In the genomic region with DNA sequence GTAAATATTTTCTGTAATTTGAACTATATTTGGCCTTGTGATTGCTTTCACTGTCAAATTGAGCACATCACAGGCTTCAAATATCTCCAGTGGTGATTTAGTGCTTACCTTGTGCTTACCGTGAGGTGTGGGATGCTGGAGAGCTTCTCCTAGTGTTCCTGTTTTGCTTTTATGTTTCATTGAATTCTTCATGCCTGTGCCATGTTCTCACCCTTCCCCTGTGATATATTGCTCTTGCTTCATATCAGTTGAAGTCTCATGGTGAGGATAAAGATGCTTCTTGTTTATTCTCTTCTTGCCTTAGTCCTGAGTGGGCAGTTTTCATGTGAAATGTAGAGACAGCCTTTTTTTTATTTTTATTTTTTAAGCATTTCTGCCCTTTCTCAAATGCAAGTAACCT, we compare ENCODE assay signal across 21 cellular contexts.
A peak's percentile ranks its signal among the peaks of the same experiment; 100 is the strongest.
DNase-seq lines count a peak whose midpoint lies in the region; ATAC-seq, FAIRE-seq and TF ChIP-seq lines count a peak whose summit lies in the region.
"Had no signal": no experiment of that assay in that cellular context is flagged by ENCODE, and none has a peak within 500 bp of the region (broad histone marks: within the 10 kb centered on the region; RNA-seq: fewer than 3 reads in every experiment).

No MANE protein-coding gene starts in this region.

- no peak overlapping the region for H3K18ac ChIP-seq in H1 (ENCODE audit: extremely low read depth, low read length)

- CTCF ChIA-PET in H1 (lab: Charles Lee; ENCODE audit: partially characterized antibody) = no interaction called here

- no peak overlapping the region for H3K14ac ChIP-seq in H1 (ENCODE audit: insufficient read length)

- H3K79me2 ChIP-seq in GM23338 (replicated peaks; ENCODE audit: insufficient read depth) = no peaks in the 10 kb centered on the region
- H3K79me2 ChIP-seq in H1 (ENCODE audit: control insufficient read depth in 1 of 2, insufficient read depth in 2 of 2, low read length in 2 of 2) = no peaks in the 10 kb centered on the region
- H3K79me2 ChIP-seq in neural progenitor cell (ENCODE audit: low read depth) = no peaks in the 10 kb centered on the region

- H3K4me1 Mint-ChIP-seq in GM23338 (peaks cover 5% of the 10 kb centered on the region; the same call in 2 of the 3 replicates), neural progenitor cell (no peaks in the 10 kb centered on the region)
- H3K4me1 Mint-ChIP-seq in stimulated activated effector memory CD8-positive, alpha-beta T cell treated with anti-CD3 and anti-CD28 coated beads, Interleukin-12 subunit alpha, Interleukin-12 subunit beta, amount 100 ng/mL, for 72 hours = no peaks in the 10 kb centered on the region
- H3K4me1 Mint-ChIP-seq: CD4-positive, CD25-positive, alpha-beta regulatory T cell; CD8-positive, alpha-beta memory T cell; IgD-negative memory B cell had no signal

- no peak for FAIRE-seq in H1 (lab: Jason Lieb, UNC)
- FAIRE-seq: A204.1, HepG2 had no signal

- no peak overlapping the region for H3K4ac ChIP-seq in H1 (replicated peaks; ENCODE audit: insufficient read length, low read depth, low read length)

- no peaks in the 10 kb centered on the region for H3K23me2 ChIP-seq in H1 (ENCODE audit: low read depth, low read length)

- no peaks in the 10 kb centered on the region for H3K9me2 ChIP-seq in GM23338 (ENCODE audit: insufficient read depth)

- H3K27ac ChIP-seq in GM23338 (ENCODE audit: low read depth) (no peak overlapping the region), H1 (ENCODE audit: low read depth, low read length) (no peak overlapping the region), neural progenitor cell (no peak overlapping the region)

- no peak overlapping the region for H2BK15ac ChIP-seq in H1 (ENCODE audit: low read length)

- TF ChIP-seq RAD21 in H1 (IDR thresholded peaks at IDR 0.05 in 1 of 2, conservative IDR thresholded peaks at IDR 0.05 in 1 of 2; ENCODE audit: low read depth in 2 of 2, low read length in 2 of 2) = no peak

- H3K4me2 ChIP-seq in GM23338 (no peak overlapping the region), H1 (ENCODE audit: insufficient read depth in 1 of 2, low read depth in 2 of 2, low read length in 2 of 2) (no peak overlapping the region), neural progenitor cell (no peak overlapping the region)

- H3K9me3 Mint-ChIP-seq in GM23338 = peaks cover 4% of the 10 kb centered on the region; the same call in 2 of the 3 replicates
- no peaks in the 10 kb centered on the region for H3K9me3 Mint-ChIP-seq in neural progenitor cell
- no peaks in the 10 kb centered on the region for H3K9me3 Mint-ChIP-seq in stimulated activated effector memory CD8-positive, alpha-beta T cell treated with anti-CD3 and anti-CD28 coated beads, Interleukin-12 subunit alpha, Interleukin-12 subunit beta, amount 100 ng/mL, for 72 hours

- WGBS in H1 (ENCODE audit: extremely low coverage in 1 of 2, insufficient coverage in 1 of 2, insufficient read length in 1 of 2, insufficient replicate concordance in 2 of 2, low coverage in 1 of 2, low lambda C conversion rate in 2 of 2, missing lambda C conversion rate in 1 of 2), 2 experiments = 67% methylated on average over 1 of the region's 1 CpG; no CpG with 5 or more reads in 1 of the 2 experiments

- H3K27me3 ChIP-seq in GM23338 (ENCODE audit: insufficient read depth) = no peaks in the 10 kb centered on the region
- H3K27me3 ChIP-seq in H1 (replicated peaks in 1 of 4; ENCODE audit: control insufficient read depth in 3 of 4, extremely low read depth in 1 of 4, insufficient read depth in 3 of 4, low read length in 3 of 4) = no peaks in the 10 kb centered on the region
- no peaks in the 10 kb centered on the region for H3K27me3 ChIP-seq in neural progenitor cell
- H3K27me3 ChIP-seq: BE2C had no signal

- DNase-seq in DMS53 treated with DMSO at 0.1 percent for 48 hours (lab: John Stamatoyannopoulos, UW; ENCODE audit: unreplicated experiment) (peak; percentile 64), GM23338 (ENCODE audit: low spot score) (no peak), H1 (ENCODE audit: low read depth in 1 of 2, low spot score in 2 of 2) (no peak), neural progenitor cell (ENCODE audit: low spot score) (no peak), NCI-H1105 (lab: John Stamatoyannopoulos, UW) (no peak), cerebellar cortex (ENCODE audit: low spot score) (no peak)
- no peak for DNase-seq in stimulated activated effector memory CD8-positive, alpha-beta T cell treated with anti-CD3 and anti-CD28 coated beads, Interleukin-12 subunit alpha, Interleukin-12 subunit beta, amount 100 ng/mL, for 72 hours (ENCODE audit: low spot score in 2 of 2)
- DNase-seq: ACHN; BE2C; C1 segment of cervical spinal cord; CD4-positive, CD25-positive, alpha-beta regulatory T cell; CD8-positive, alpha-beta memory T cell; COR-L47; DMS 273 treated with DMSO at 0.1 percent for 48 hours; DMS79; GF-D8; GOT3; H9 had no signal

- no peak overlapping the region for H4K91ac ChIP-seq in H1 (replicated peaks; ENCODE audit: insufficient read length, low read length)

- H3K4me1 ChIP-seq in GM23338 (ENCODE audit: insufficient read depth) (0 out of 2 replicates have a peak, but pooled peaks cover 9% of the 10 kb centered on the region), H1 (replicated peaks in 1 of 4; ENCODE audit: control insufficient read depth in 3 of 4, insufficient read depth in 4 of 4, low read length in 3 of 4) (no peaks in the 10 kb centered on the region), neural progenitor cell (no peaks in the 10 kb centered on the region)
- H3K4me1 ChIP-seq: BE2C had no signal

- TF ChIP-seq POLR2A in H1 (IDR thresholded peaks at IDR 0.05; ENCODE audit: control extremely low read depth in 1 of 2, low read depth in 2 of 2, low read length in 2 of 2) = no peak

- H3K9me3 ChIP-seq in H1 (ENCODE audit: insufficient read depth in 2 of 2, low read depth in 1 of 2, low read length in 1 of 2) (peaks cover 4 to 8% of the 10 kb centered on the region in 2 experiments; a peak in 1 of 4 replicates), neural progenitor cell (ENCODE audit: low read depth) (no peaks in the 10 kb centered on the region)
- H3K9me3 ChIP-seq: BE2C had no signal

- H3K27me3 Mint-ChIP-seq in GM23338 (ENCODE audit: insufficient read depth, low read depth, poor library complexity) (no peaks in the 10 kb centered on the region), neural progenitor cell (ENCODE audit: insufficient read depth, low read depth) (peaks cover 2% of the 10 kb centered on the region)
- H3K27me3 Mint-ChIP-seq: IgD-negative memory B cell had no signal

- H3K4me3 Mint-ChIP-seq in GM23338 (no peak overlapping the region), neural progenitor cell (no peak overlapping the region)
- H3K4me3 Mint-ChIP-seq in stimulated activated effector memory CD8-positive, alpha-beta T cell treated with anti-CD3 and anti-CD28 coated beads, Interleukin-12 subunit alpha, Interleukin-12 subunit beta, amount 100 ng/mL, for 72 hours = no peak overlapping the region
- H3K4me3 Mint-ChIP-seq: CD4-positive, CD25-positive, alpha-beta regulatory T cell; CD8-positive, alpha-beta memory T cell; H9; IgD-negative memory B cell had no signal

- no peak overlapping the region for H4K5ac ChIP-seq in H1 (ENCODE audit: insufficient read length, low read depth, low read length)

- ATAC-seq in GM23338 = no peak
- no peak for ATAC-seq in stimulated activated effector memory CD8-positive, alpha-beta T cell treated with anti-CD3 and anti-CD28 coated beads, Interleukin-12 subunit alpha, Interleukin-12 subunit beta, amount 100 ng/mL, for 72 hours
- ATAC-seq: HepG2 had no signal

- no peak for TF ChIP-seq EP300 in H1 (IDR thresholded peaks at IDR 0.05; ENCODE audit: borderline replicate concordance in 1 of 2, low read depth in 2 of 2, low read length in 2 of 2)

- peak overlapping the region; percentile 86 for H2AFZ ChIP-seq in GM23338
- peak overlapping the region; percentile 65; the same call in 1 of the 2 replicates for H2AFZ ChIP-seq in H1 (ENCODE audit: low read length)
- H2AFZ ChIP-seq in neural progenitor cell (replicated peaks) = peak overlapping the region; percentile 61

- no peak overlapping the region for H2BK12ac ChIP-seq in H1 (ENCODE audit: low read depth, low read length)

- H3K36me3 ChIP-seq in GM23338 (ENCODE audit: insufficient read depth) (no peaks in the 10 kb centered on the region), H1 (ENCODE audit: control insufficient read depth in 2 of 4, insufficient read depth in 4 of 4, low read length in 3 of 4) (peaks cover 0 to 3% (median 0%) of the 10 kb centered on the region in 4 experiments; a peak in 1 of 8 replicates), neural progenitor cell (no peaks in the 10 kb centered on the region)
- H3K36me3 ChIP-seq: BE2C had no signal

- no peaks in the 10 kb centered on the region for H3K79me1 ChIP-seq in H1 (ENCODE audit: low read depth, low read length)

- H3K9ac ChIP-seq in H1 (replicated peaks in 1 of 4; ENCODE audit: extremely low read depth in 1 of 4, low read depth in 3 of 4, low read length in 3 of 4) (no peak overlapping the region), neural progenitor cell (no peak overlapping the region)

- no peaks in the 10 kb centered on the region; the same call in 2 of the 3 replicates for H3K36me3 Mint-ChIP-seq in GM23338 (ENCODE audit: low read depth)
- H3K36me3 Mint-ChIP-seq in neural progenitor cell = no peaks in the 10 kb centered on the region
- no peaks in the 10 kb centered on the region for H3K36me3 Mint-ChIP-seq in stimulated activated effector memory CD8-positive, alpha-beta T cell treated with anti-CD3 and anti-CD28 coated beads, Interleukin-12 subunit alpha, Interleukin-12 subunit beta, amount 100 ng/mL, for 72 hours
- H3K36me3 Mint-ChIP-seq: CD4-positive, CD25-positive, alpha-beta regulatory T cell; CD8-positive, alpha-beta memory T cell; IgD-negative memory B cell had no signal

- H2BK20ac ChIP-seq in H1 (ENCODE audit: low read length) = no peak overlapping the region

- POLR2A ChIA-PET in H1 (lab: Charles Lee; ENCODE audit: partially characterized antibody) = no interaction called here

- no peak overlapping the region for H2BK120ac ChIP-seq in H1 (replicated peaks; ENCODE audit: low read depth, low read length)

- no peak overlapping the region for H2BK5ac ChIP-seq in H1 (ENCODE audit: low read depth, low read length)

- no peak overlapping the region for H3K56ac ChIP-seq in H1 (replicated peaks; ENCODE audit: insufficient read length, low read depth, low read length)

- no peaks in the 10 kb centered on the region for H4K20me1 ChIP-seq in GM23338 (replicated peaks; ENCODE audit: insufficient read depth)
- H4K20me1 ChIP-seq in H1 (replicated peaks in 1 of 2; ENCODE audit: control insufficient read depth in 1 of 2, insufficient read depth in 2 of 2, low read length in 2 of 2) = no peaks in the 10 kb centered on the region
- no peaks in the 10 kb centered on the region for H4K20me1 ChIP-seq in neural progenitor cell (ENCODE audit: low read depth)

- H3F3A ChIP-seq in GM23338 (replicated peaks; ENCODE audit: low read depth) (no peaks in the 10 kb centered on the region), neural progenitor cell (ENCODE audit: low read depth) (no peaks in the 10 kb centered on the region)

- H3K4me3 ChIP-seq in GM23338 (no peak overlapping the region), H1 (ENCODE audit: extremely low read depth in 1 of 4, insufficient read depth in 2 of 4, low read depth in 3 of 4, low read length in 4 of 4) (no peak overlapping the region), neural progenitor cell (no peak overlapping the region)

- no peak overlapping the region for H2AK5ac ChIP-seq in H1 (ENCODE audit: low read depth, low read length)

- H3K27ac Mint-ChIP-seq in GM23338 (no peak overlapping the region), neural progenitor cell (no peak overlapping the region)
- no peak overlapping the region for H3K27ac Mint-ChIP-seq in stimulated activated effector memory CD8-positive, alpha-beta T cell treated with anti-CD3 and anti-CD28 coated beads, Interleukin-12 subunit alpha, Interleukin-12 subunit beta, amount 100 ng/mL, for 72 hours
- H3K27ac Mint-ChIP-seq: CD4-positive, CD25-positive, alpha-beta regulatory T cell; CD8-positive, alpha-beta memory T cell; IgD-negative memory B cell had no signal

- H3K23ac ChIP-seq in H1 (ENCODE audit: insufficient read length) = no peak overlapping the region

- no peak overlapping the region for H4K8ac ChIP-seq in H1 (ENCODE audit: extremely low read depth, insufficient read depth, low read length)

- TF ChIP-seq CTCF in GM23338 (conservative IDR thresholded peaks at IDR 0.05; ENCODE audit: low read depth in 2 of 2) (no peak), H1 (IDR thresholded peaks at IDR 0.05; ENCODE audit: control extremely low read depth in 1 of 3, insufficient read depth in 1 of 3, low read depth in 1 of 3, low read length in 3 of 3) (no peak), neural progenitor cell (IDR thresholded peaks at IDR 0.05) (no peak)
